Comparison of ENCODE assay signal across 8 cellular contexts in genomic region chr6:52724406-52725121, GRCh38. TPM values are rescaled to one million over a fixed set of nuclear protein-coding genes. Genes with fewer than 3 reads are reported as not detected.
DNase-seq lines count a peak whose midpoint lies in the region; ATAC-seq lines count a peak whose summit lies in the region.

No MANE protein-coding gene starts in this region.

- H3K4me3 Mint-ChIP-seq in CD8-positive, alpha-beta memory T cell, result no peak overlapping the region
- no peak overlapping the region for H3K4me3 Mint-ChIP-seq in effector memory CD8-positive, alpha-beta T cell
- H3K4me3 Mint-ChIP-seq in stimulated activated naive B cell treated with anti-CD40 and anti-IgM and Interleukin-4, amounts not matched to agents 10 μg/mL and 1 μg/mL and 100 μg/mL, for 72 hours, result peak overlapping the region in 1 of 2 donors; percentile 0

- POLR2A ChIA-PET in CD8-positive, alpha-beta memory T cell (lab: Charles Lee), result no interaction called here

- H3K4me1 ChIP-seq in CD8-positive, alpha-beta memory T cell (ENCODE audit: insufficient read depth, low read length), result no peaks in the 10 kb centered on the region

- H3K27me3 Mint-ChIP-seq in CD8-positive, alpha-beta memory T cell, result peaks cover 0 to 12% of the 10 kb centered on the region in 2 donors
- peaks cover 9 to 18% of the 10 kb centered on the region in 2 donors for H3K27me3 Mint-ChIP-seq in effector memory CD8-positive, alpha-beta T cell
- H3K27me3 Mint-ChIP-seq in stimulated activated naive B cell treated with anti-CD40 and anti-IgM and Interleukin-4, amounts not matched to agents 10 μg/mL and 1 μg/mL and 100 μg/mL, for 72 hours, result peaks cover 11 to 15% of the 10 kb centered on the region in 2 donors

- no peaks in the 10 kb centered on the region for H3K36me3 Mint-ChIP-seq in CD8-positive, alpha-beta memory T cell
- no peaks in the 10 kb centered on the region for H3K36me3 Mint-ChIP-seq in effector memory CD8-positive, alpha-beta T cell (ENCODE audit: insufficient read depth)
- no peaks in the 10 kb centered on the region for H3K36me3 Mint-ChIP-seq in stimulated activated naive B cell treated with anti-CD40 and anti-IgM and Interleukin-4, amounts not matched to agents 10 μg/mL and 1 μg/mL and 100 μg/mL, for 72 hours

- H3K27ac ChIP-seq in CD8-positive, alpha-beta memory T cell (ENCODE audit: low read depth, low read length), result no peak overlapping the region

- H3K4me1 Mint-ChIP-seq in CD8-positive, alpha-beta memory T cell, result no peaks in the 10 kb centered on the region
- no peaks in the 10 kb centered on the region for H3K4me1 Mint-ChIP-seq in effector memory CD8-positive, alpha-beta T cell (ENCODE audit: low read depth in 2 of 2)
- peaks cover 5 to 10% of the 10 kb centered on the region in 2 donors for H3K4me1 Mint-ChIP-seq in stimulated activated naive B cell treated with anti-CD40 and anti-IgM and Interleukin-4, amounts not matched to agents 10 μg/mL and 1 μg/mL and 100 μg/mL, for 72 hours

- peak; percentile 8 to 67 (median 22) for DNase-seq in CD8-positive, alpha-beta memory T cell
- DNase-seq in NCI-H748 (lab: John Stamatoyannopoulos, UW; ENCODE audit: unreplicated experiment) (peak; percentile 78), mucosa of gallbladder (ENCODE audit: low spot score) (peak; percentile 75)
- DNase-seq in activated CD4-positive, alpha-beta T cell treated with anti-CD3 and anti-CD28 coated beads, Interleukin-2, amount 50 U/mL, for 24 hours (ENCODE audit: low read depth in 1 of 2, low spot score in 1 of 2), result peak; percentile 6 to 32
- DNase-seq in effector memory CD8-positive, alpha-beta T cell, result peak; percentile 34 to 42 (median 35)
- peak; percentile 63 for DNase-seq in stimulated activated naive B cell treated with anti-CD40 and anti-IgM and Interleukin-4, amounts not matched to agents 10 μg/mL and 1 μg/mL and 100 μg/mL, for 72 hours

- H3K36me3 ChIP-seq in CD8-positive, alpha-beta memory T cell (ENCODE audit: insufficient read depth, low read length), result no peaks in the 10 kb centered on the region

- ATAC-seq in GM19328 (IDR thresholded peaks at IDR 0.05; ENCODE audit: unreplicated experiment), result peak; percentile 100
- ATAC-seq in HG03354 (IDR thresholded peaks at IDR 0.05; ENCODE audit: poor library complexity, severe bottlenecking, unreplicated experiment), result peak; percentile 99
- peak; percentile 78 for ATAC-seq in effector memory CD8-positive, alpha-beta T cell (replicated peaks)
- peak; percentile 99 for ATAC-seq in stimulated activated naive B cell treated with anti-CD40 and anti-IgM and Interleukin-4, amounts not matched to agents 10 μg/mL and 1 μg/mL and 100 μg/mL, for 72 hours (replicated peaks)

- no peaks in the 10 kb centered on the region for H3K9me3 Mint-ChIP-seq in CD8-positive, alpha-beta memory T cell
- no peaks in the 10 kb centered on the region for H3K9me3 Mint-ChIP-seq in effector memory CD8-positive, alpha-beta T cell
- H3K9me3 Mint-ChIP-seq in stimulated activated naive B cell treated with anti-CD40 and anti-IgM and Interleukin-4, amounts not matched to agents 10 μg/mL and 1 μg/mL and 100 μg/mL, for 72 hours, result no peaks in the 10 kb centered on the region

- CTCF ChIA-PET in CD8-positive, alpha-beta memory T cell (lab: Charles Lee), result interaction anchor here (1.3 kb wide), 1 partner anchor 341 kb away, joined by 3 read pairs; the partner anchor contains the start of gene FBXO9

- no peaks in the 10 kb centered on the region for H3K9me3 ChIP-seq in CD8-positive, alpha-beta memory T cell (ENCODE audit: low read length)

- no peaks in the 10 kb centered on the region for H3K27me3 ChIP-seq in CD8-positive, alpha-beta memory T cell (ENCODE audit: insufficient read depth, low read length, poor library complexity, severe bottlenecking)

- H3K4me3 ChIP-seq in CD8-positive, alpha-beta memory T cell (ENCODE audit: low read length), result no peak overlapping the region

- H3K27ac Mint-ChIP-seq in CD8-positive, alpha-beta memory T cell, result peak overlapping the region in 1 of 8 donors; percentile 46
- no peak overlapping the region for H3K27ac Mint-ChIP-seq in effector memory CD8-positive, alpha-beta T cell
- H3K27ac Mint-ChIP-seq in stimulated activated naive B cell treated with anti-CD40 and anti-IgM and Interleukin-4, amounts not matched to agents 10 μg/mL and 1 μg/mL and 100 μg/mL, for 72 hours, result peak overlapping the region; percentile 38

RNA-seq across cellular contexts. Expression of gene GSTA2, which starts 38.7 kb away (rescaled TPM):
- total RNA-seq in CD8-positive, alpha-beta memory T cell, result not detected
- not detected for polyA plus RNA-seq in CD8-positive, alpha-beta memory T cell
- total RNA-seq in mucosa of gallbladder, result 113 TPM

RNA-seq across cellular contexts. Expression of gene TMEM14A, which starts 53.7 kb away (rescaled TPM):
- total RNA-seq in CD8-positive, alpha-beta memory T cell, result 10 to 100 TPM; 20.1 to 23.7 TPM
- 27.3 TPM for polyA plus RNA-seq in CD8-positive, alpha-beta memory T cell
- total RNA-seq in mucosa of gallbladder, result 35.2 TPM

Comparison
In these comparisons a context has a peak if more than half of its experiments do, and no peak if none do; other contexts are left out.
1. DNase-seq: peak in every context shown above with its lines; median percentile 78 in NCI-H748; 75 in mucosa of gallbladder; 63 in stimulated activated naive B cell treated with anti-CD40 and anti-IgM and Interleukin-4, amounts not matched to agents 10 μg/mL and 1 μg/mL and 100 μg/mL, for 72 hours; 35 in effector memory CD8-positive, alpha-beta T cell; 22 in CD8-positive, alpha-beta memory T cell; 19 in activated CD4-positive, alpha-beta T cell treated with anti-CD3 and anti-CD28 coated beads, Interleukin-2, amount 50 U/mL, for 24 hours.
2. RNA of gene GSTA2, which starts 38.7 kb away (total RNA-seq): 113 TPM in mucosa of gallbladder (single experiment); not detected in CD8-positive, alpha-beta memory T cell; every median in the first group is over 100 times any median in the second.
3. Peak in every context shown above with its lines, with median percentiles within 50 percentile points of each other: ATAC-seq.